Comparison of ENCODE assay signal across 1 cellular context in the genomic region with DNA sequence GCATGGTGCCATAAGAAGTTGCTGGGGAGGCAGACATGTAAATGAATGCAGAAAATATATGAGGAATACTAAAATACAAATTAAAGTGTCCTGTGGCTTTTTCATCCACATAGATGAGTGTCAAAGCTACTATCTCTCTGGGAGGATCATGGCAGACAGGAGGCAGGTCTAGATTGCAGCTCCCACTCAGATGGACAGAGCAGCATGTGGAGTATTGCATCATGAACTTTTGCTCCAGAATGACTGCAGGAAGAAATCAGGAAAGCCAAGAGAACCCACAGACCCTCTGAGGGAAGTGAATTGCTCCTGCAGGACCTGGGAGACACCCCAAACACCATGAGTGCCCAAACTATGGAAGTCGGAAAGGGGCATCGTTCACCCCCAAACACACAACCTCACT.
TF ChIP-seq lines count a peak whose summit lies in the region.
"Not testable (repeated sequence)": the region's sequence is repeated elsewhere in the genome, so short reads cannot be mapped to it uniquely, and the experiment has no call there.

No MANE protein-coding gene starts in this region.

TF ChIP-seq in K562, 482 proteins besides CTCF, POLR2A, EP300 and RAD21:
- TF ChIP-seq ARID1B (IDR thresholded peaks at IDR 0.05) (peak; percentile 38; the same call in 1 of the 2 replicates), EP400 (IDR thresholded peaks at IDR 0.05) (0 out of 2 replicates have a peak, but pooled peaks have one; percentile 37), CEBPG (CRISPR knock-in tag; IDR thresholded peaks at IDR 0.05) (peak; percentile 58), CEBPG (tag; conservative IDR thresholded peaks at IDR 0.05 in 1 of 2, IDR thresholded peaks at IDR 0.05 in 1 of 2) (peak in 1 of 2 experiments; percentile 89; a peak in 2 of 4 replicates), L3MBTL2 (IDR thresholded peaks at IDR 0.05) (0 out of 2 replicates have a peak, but pooled peaks have one; percentile 23), CEBPB (tag; IDR thresholded peaks at IDR 0.05) (peak; percentile 57), MYC (IDR thresholded peaks at IDR 0.05; ENCODE audit: low read depth, low read length) (peak; percentile 63; the same call in 1 of the 2 replicates), TCF3 (CRISPR knock-in tag; IDR thresholded peaks at IDR 0.05) (0 out of 2 replicates have a peak, but pooled peaks have one; percentile 19), TAL1 (IDR thresholded peaks at IDR 0.05) (peak; percentile 29; the same call in 1 of the 2 replicates), ATF3 (IDR thresholded peaks at IDR 0.05) (peak; percentile 71)
- TF ChIP-seq MYC (CRISPR knock-in tag; IDR thresholded peaks at IDR 0.05; ENCODE audit: borderline replicate concordance, low read depth); ATF3 (CRISPR knock-in tag; conservative IDR thresholded peaks at IDR 0.05): not testable (repeated sequence)
